In the genomic region with DNA sequence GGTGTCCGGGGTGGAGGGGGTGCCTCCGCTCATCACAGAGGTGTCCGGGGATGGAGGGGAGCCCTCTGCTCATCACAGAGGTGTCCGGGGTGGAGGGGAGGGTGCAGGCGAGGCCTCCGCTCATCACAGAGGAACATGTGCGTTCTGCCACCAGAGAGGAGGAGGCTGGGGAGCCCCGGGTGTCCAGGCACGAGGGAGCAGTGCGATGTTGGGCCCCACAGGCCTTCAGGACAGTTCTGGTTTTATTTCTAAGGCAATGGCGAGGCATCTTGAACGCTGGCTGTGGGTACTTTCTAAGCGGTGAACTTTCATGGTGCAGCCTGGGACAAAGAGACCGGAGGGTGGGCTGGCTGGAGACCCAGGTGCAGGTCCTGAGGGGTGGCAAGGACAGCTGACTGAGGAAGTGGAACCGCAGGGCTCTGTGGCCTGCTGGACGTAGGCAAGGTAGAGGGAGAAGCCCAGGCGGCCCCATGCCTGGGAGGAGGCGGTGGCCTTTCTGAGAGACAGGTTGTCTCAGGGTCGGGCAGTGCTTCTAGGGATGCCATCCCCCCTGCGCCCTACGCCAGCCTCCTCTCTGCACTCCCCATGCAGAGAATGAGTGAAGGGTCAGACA, we compare ENCODE assay signal across 19 cellular contexts.
"Had no signal": no experiment of that assay in that cellular context is flagged by ENCODE, and none has a peak within 500 bp of the region (broad histone marks: within the 10 kb centered on the region; RNA-seq: fewer than 3 reads in every experiment).

No MANE protein-coding gene starts in this region.

- H3K9me3 ChIP-seq: pancreas, right lobe of liver, suprapubic skin, transverse colon, upper lobe of right lung, uterus had no signal

- H3K9me3 Mint-ChIP-seq: nephron progenitor cell had no signal

- H3K4me3 ChIP-seq: dorsolateral prefrontal cortex, pancreas, right lobe of liver, suprapubic skin, transverse colon, upper lobe of right lung, uterus had no signal

- ATAC-seq: left lobe of liver; naive thymus-derived CD8-positive, alpha-beta T cell; pancreas; upper lobe of right lung had no signal

- H3K36me3 ChIP-seq: pancreas, right lobe of liver, suprapubic skin, transverse colon, upper lobe of right lung, uterus had no signal

- H3K4me1 ChIP-seq: pancreas, right lobe of liver, suprapubic skin, transverse colon, upper lobe of right lung, uterus had no signal

- H3K4me3 Mint-ChIP-seq: naive thymus-derived CD8-positive, alpha-beta T cell; nephron progenitor cell had no signal

- H3K27me3 Mint-ChIP-seq: naive thymus-derived CD8-positive, alpha-beta T cell had no signal

- H3K36me3 Mint-ChIP-seq: naive thymus-derived CD8-positive, alpha-beta T cell had no signal

- H3K4me1 Mint-ChIP-seq: naive thymus-derived CD8-positive, alpha-beta T cell; nephron progenitor cell had no signal

- DNase-seq: central memory CD4-positive, alpha-beta T cell; dorsolateral prefrontal cortex; effector CD4-positive, alpha-beta T cell; kidney; mesenchymal stem cell; midbrain; naive thymus-derived CD8-positive, alpha-beta T cell; nephron progenitor cell; occipital lobe; stimulated activated CD4-positive, alpha-beta T cell treated with anti-CD3 and anti-CD28 coated beads, Interleukin-4, amount 100 ng/mL, for 4 hours; stimulated activated naive CD4-positive, alpha-beta T cell; transverse colon; upper lobe of right lung; uterus had no signal

- H3K27ac ChIP-seq: dorsolateral prefrontal cortex, pancreas, right lobe of liver, suprapubic skin, transverse colon, upper lobe of right lung, uterus had no signal

- H3K27ac Mint-ChIP-seq: naive thymus-derived CD8-positive, alpha-beta T cell; nephron progenitor cell; progenitor cell of endocrine pancreas had no signal

- H3K27me3 ChIP-seq: dorsolateral prefrontal cortex, pancreas, right lobe of liver, transverse colon, upper lobe of right lung, uterus had no signal
